22 cellular contexts compared by ENCODE assay signal in the genomic region with DNA sequence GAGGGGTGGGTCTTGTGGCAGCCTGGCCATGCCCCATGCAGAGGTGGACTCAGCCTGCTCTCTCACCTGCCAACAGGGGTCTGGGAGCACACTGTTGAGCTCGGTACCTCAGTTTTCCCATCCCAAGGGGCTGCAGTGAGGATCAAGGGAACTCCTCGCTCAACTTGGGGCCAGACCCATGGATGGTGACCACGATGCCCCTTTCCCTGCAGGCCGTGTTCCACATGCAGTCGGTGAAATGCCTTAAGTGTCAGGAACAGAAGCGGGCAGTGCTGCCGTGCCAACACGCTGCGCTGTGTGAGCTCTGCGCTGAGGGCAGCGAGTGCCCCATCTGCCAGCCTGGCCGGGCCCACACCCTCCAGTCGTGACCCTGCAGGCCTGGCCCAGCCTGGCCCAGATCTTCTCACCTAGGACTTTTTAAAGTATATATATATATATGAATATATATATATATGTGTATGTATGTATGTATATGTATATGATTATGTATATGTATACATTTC. TPM values are rescaled to one million over a fixed set of nuclear protein-coding genes. Genes with fewer than 3 reads are reported as not detected.
DNase-seq lines count a peak whose midpoint lies in the region; ATAC-seq, FAIRE-seq and TF ChIP-seq lines count a peak whose summit lies in the region.
"Had no signal": no experiment of that assay in that cellular context is flagged by ENCODE, and none has a peak within 500 bp of the region (broad histone marks: within the 10 kb centered on the region; RNA-seq: fewer than 3 reads in every experiment).

No MANE protein-coding gene starts in this region.

- H3K36me3 Mint-ChIP-seq in activated naive CD4-positive, alpha-beta T cell treated with anti-CD3 and anti-CD28 coated beads, Interleukin-2, amount 50 U/mL, for 24 hours, result peaks cover 2% of the 10 kb centered on the region
- H3K36me3 Mint-ChIP-seq in stimulated activated naive B cell treated with anti-CD40 and anti-IgM and Interleukin-4, amounts not matched to agents 10 μg/mL and 1 μg/mL and 100 μg/mL, for 72 hours, result peaks cover 24 to 28% of the 10 kb centered on the region in 2 donors

- CTCF ChIA-PET in RWPE1 (lab: Yijun Ruan, JAX), result no interaction called here

- no peaks in the 10 kb centered on the region for H3K9me3 ChIP-seq in lower lobe of right lung
- H3K9me3 ChIP-seq in kidney (ENCODE audit: control insufficient read depth in 1 of 2, low read length in 2 of 2), result no peaks in the 10 kb centered on the region
- H3K9me3 ChIP-seq: BE2C, SJCRH30 had no signal

- H3K4me3 ChIP-seq in lower lobe of right lung (no peak overlapping the region), kidney (ENCODE audit: low read length in 2 of 2) (no peak overlapping the region)
- H3K4me3 ChIP-seq: GM12878, SJCRH30 had no signal

- ATAC-seq in stimulated activated naive B cell treated with anti-CD40 and anti-IgM and Interleukin-4, amounts not matched to agents 10 μg/mL and 1 μg/mL and 100 μg/mL, for 72 hours (replicated peaks), result no peak
- no peak for ATAC-seq in lower lobe of right lung
- ATAC-seq: GM12878, PC-3 had no signal

- no peak for DNase-seq in activated naive CD4-positive, alpha-beta T cell treated with anti-CD3 and anti-CD28 coated beads, Interleukin-2, amount 50 U/mL, for 16 hours
- DNase-seq in RWPE1 (ENCODE audit: low spot score) (no peak), epidermal melanocyte (ENCODE audit: insufficient read length, low spot score) (peak; percentile 15), lower lobe of right lung (no peak), kidney (no peak)
- no peak for DNase-seq in stimulated activated naive B cell treated with anti-CD40 and anti-IgM and Interleukin-4, amounts not matched to agents 10 μg/mL and 1 μg/mL and 100 μg/mL, for 72 hours
- no peak for DNase-seq in stimulated activated CD4-positive, alpha-beta T cell treated with anti-CD3 and anti-CD28 coated beads, Interleukin-2, amount 100 ng/mL, for 24 hours
- DNase-seq: CD4-positive, CD25-positive, alpha-beta regulatory T cell; COR-L47; GDM1; H7; NCI-H1417; NCI-H187; NCI-H226; NCI-H524 treated with DMSO at 0.1 percent for 48 hours; PC-3; RPMI8226; SJCRH30 had no signal

- H3K27ac ChIP-seq in RWPE1 (peak overlapping the region; percentile 71), lower lobe of right lung (no peak overlapping the region), kidney (ENCODE audit: low read depth in 2 of 2, low read length in 2 of 2) (no peak overlapping the region)
- H3K27ac ChIP-seq: SJCRH30 had no signal

- H3K4me1 ChIP-seq in lower lobe of right lung (peaks cover 20% of the 10 kb centered on the region), kidney (ENCODE audit: control insufficient read depth in 1 of 2, insufficient read depth in 1 of 2, low read depth in 1 of 2, low read length in 2 of 2) (peaks cover 6 to 12% of the 10 kb centered on the region in 2 donors)

- intact Hi-C loops in lower lobe of right lung (cut with DNase I), result no loop called here
- intact Hi-C loops in kidney (cut with DNase I), result no loop called here

- H3K9me3 Mint-ChIP-seq in activated naive CD4-positive, alpha-beta T cell treated with anti-CD3 and anti-CD28 coated beads, Interleukin-2, amount 50 U/mL, for 24 hours, result no peaks in the 10 kb centered on the region
- H3K9me3 Mint-ChIP-seq in stimulated activated naive B cell treated with anti-CD40 and anti-IgM and Interleukin-4, amounts not matched to agents 10 μg/mL and 1 μg/mL and 100 μg/mL, for 72 hours, result no peaks in the 10 kb centered on the region
- H3K9me3 Mint-ChIP-seq: CD4-positive, CD25-positive, alpha-beta regulatory T cell had no signal

- H3K9ac ChIP-seq in kidney (ENCODE audit: low read length in 2 of 2), result no peak overlapping the region

- POLR2A ChIA-PET in RWPE1 (lab: Yijun Ruan, JAX; ENCODE audit: low non-redundant PET), result interaction anchor here (0.6 kb wide), 2 partner anchors 10 kb away, joined by 3 read pairs; no protein-coding TSS in a partner anchor

- H3K36me3 ChIP-seq in lower lobe of right lung (peaks cover 93% of the 10 kb centered on the region), kidney (ENCODE audit: control insufficient read depth in 1 of 2, insufficient read depth in 2 of 2, low read length in 2 of 2) (peaks cover 17 to 25% of the 10 kb centered on the region in 2 donors)

- peak overlapping the region; percentile 51 for H3K27ac Mint-ChIP-seq in activated naive CD4-positive, alpha-beta T cell treated with anti-CD3 and anti-CD28 coated beads, Interleukin-2, amount 50 U/mL, for 24 hours
- H3K27ac Mint-ChIP-seq in stimulated activated naive B cell treated with anti-CD40 and anti-IgM and Interleukin-4, amounts not matched to agents 10 μg/mL and 1 μg/mL and 100 μg/mL, for 72 hours, result peak overlapping the region; percentile 62

- TF ChIP-seq CTCF in RWPE1 (conservative IDR thresholded peaks at IDR 0.05; ENCODE audit: low read depth) (no peak), lower lobe of right lung (IDR thresholded peaks at IDR 0.05) (no peak), kidney (IDR thresholded peaks at IDR 0.05; ENCODE audit: borderline replicate concordance, extremely low read depth, insufficient read depth) (no peak)

- no peaks in the 10 kb centered on the region for H3K27me3 ChIP-seq in lower lobe of right lung (ENCODE audit: low read depth)
- H3K27me3 ChIP-seq: BE2C, SJCRH30 had no signal

- peaks cover 17% of the 10 kb centered on the region for H3K4me1 Mint-ChIP-seq in activated naive CD4-positive, alpha-beta T cell treated with anti-CD3 and anti-CD28 coated beads, Interleukin-2, amount 50 U/mL, for 24 hours
- H3K4me1 Mint-ChIP-seq in stimulated activated naive B cell treated with anti-CD40 and anti-IgM and Interleukin-4, amounts not matched to agents 10 μg/mL and 1 μg/mL and 100 μg/mL, for 72 hours, result peaks cover 14 to 29% of the 10 kb centered on the region in 2 donors

- FAIRE-seq in kidney (lab: Jason Lieb, UNC), result no peak
- FAIRE-seq: GM12878, GM18507 had no signal

- H3K27me3 Mint-ChIP-seq in activated naive CD4-positive, alpha-beta T cell treated with anti-CD3 and anti-CD28 coated beads, Interleukin-2, amount 50 U/mL, for 24 hours, result no peaks in the 10 kb centered on the region
- no peaks in the 10 kb centered on the region for H3K27me3 Mint-ChIP-seq in stimulated activated naive B cell treated with anti-CD40 and anti-IgM and Interleukin-4, amounts not matched to agents 10 μg/mL and 1 μg/mL and 100 μg/mL, for 72 hours
- H3K27me3 Mint-ChIP-seq: CD4-positive, CD25-positive, alpha-beta regulatory T cell had no signal

- H3K4me3 Mint-ChIP-seq in activated naive CD4-positive, alpha-beta T cell treated with anti-CD3 and anti-CD28 coated beads, Interleukin-2, amount 50 U/mL, for 24 hours, result no peak overlapping the region
- H3K4me3 Mint-ChIP-seq in stimulated activated naive B cell treated with anti-CD40 and anti-IgM and Interleukin-4, amounts not matched to agents 10 μg/mL and 1 μg/mL and 100 μg/mL, for 72 hours, result no peak overlapping the region
- H3K4me3 Mint-ChIP-seq: CD4-positive, CD25-positive, alpha-beta regulatory T cell had no signal

RNA-seq across cellular contexts. Expression of gene UNC13D, which starts 20.1 kb away (rescaled TPM):
- total RNA-seq in lower lobe of right lung, result 118 TPM
- total RNA-seq in kidney, result 26.1 TPM
- polyA plus RNA-seq in kidney (ENCODE audit: insufficient read depth, low read depth, low replicate concordance), result 3.8 TPM

RNA-seq across cellular contexts. Expression of gene WBP2, which starts 31.0 kb away (rescaled TPM):
- total RNA-seq in lower lobe of right lung, result 145 TPM
- total RNA-seq in kidney, result 135 TPM
- 151 TPM for polyA plus RNA-seq in kidney (ENCODE audit: insufficient read depth, low read depth, low replicate concordance)

RNA-seq across cellular contexts. Expression of gene UNK, which starts 39.5 kb away (rescaled TPM):
- total RNA-seq in lower lobe of right lung (31.1 TPM), kidney (35.5 TPM)
- polyA plus RNA-seq in kidney (ENCODE audit: insufficient read depth, low read depth, low replicate concordance), result 12.0 TPM

RNA-seq across cellular contexts. Expression of gene TRIM47, which starts 54.3 kb away (rescaled TPM):
- total RNA-seq in lower lobe of right lung, result 21.0 TPM
- 118 TPM for total RNA-seq in kidney
- 95.0 TPM for polyA plus RNA-seq in kidney (ENCODE audit: insufficient read depth, low read depth, low replicate concordance)

RNA-seq across cellular contexts. Expression of gene GALK1, which starts 59.1 kb away (rescaled TPM):
- total RNA-seq in lower lobe of right lung, result 34.0 TPM
- total RNA-seq in kidney, result 34.5 TPM
- 105 TPM for polyA plus RNA-seq in kidney (ENCODE audit: insufficient read depth, low read depth, low replicate concordance)
